ENCODE assay signal across 8 cellular contexts in the genomic region with DNA sequence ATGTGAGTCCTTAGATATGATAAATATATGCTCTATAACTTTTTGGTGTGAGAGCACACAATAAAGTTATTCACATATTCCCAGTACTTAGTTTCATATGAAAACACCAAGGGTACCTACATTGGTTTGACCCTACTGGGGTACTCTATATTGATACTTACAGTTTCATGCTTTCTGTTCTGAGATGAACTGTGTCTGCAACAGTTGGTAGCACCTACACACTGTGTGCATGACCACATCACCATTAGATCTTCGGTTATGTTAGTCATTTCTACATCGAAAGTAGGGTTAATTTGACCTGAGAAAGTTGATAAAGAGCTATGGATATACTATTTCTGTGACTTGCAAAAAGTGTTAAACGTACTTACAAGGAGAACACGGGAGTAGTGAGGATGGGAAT.
"Had no signal": no experiment of that assay in that cellular context is flagged by ENCODE, and none has a peak within 500 bp of the region (broad histone marks: within the 10 kb centered on the region; RNA-seq: fewer than 3 reads in every experiment).

No MANE protein-coding gene starts in this region.

- DNase-seq: GM23248, GOT3, H9, HCEC 1CT, IMR-90, KG1 had no signal

- H3K4me3 Mint-ChIP-seq: H9 had no signal

- ATAC-seq: K562 had no signal

- H3K27ac ChIP-seq: GM23248 had no signal

- H3K27ac Mint-ChIP-seq: H9 had no signal

- H3K9ac ChIP-seq: GM23248 had no signal

- H3K4me3 ChIP-seq: GM23248, K562 had no signal

- H2AFZ ChIP-seq: GM23248 had no signal

- FAIRE-seq: HTR-8/SVneo, K562 had no signal

- H3K9me3 Mint-ChIP-seq: H9 had no signal
